ENCODE assay signal across 9 cellular contexts in the genomic region with DNA sequence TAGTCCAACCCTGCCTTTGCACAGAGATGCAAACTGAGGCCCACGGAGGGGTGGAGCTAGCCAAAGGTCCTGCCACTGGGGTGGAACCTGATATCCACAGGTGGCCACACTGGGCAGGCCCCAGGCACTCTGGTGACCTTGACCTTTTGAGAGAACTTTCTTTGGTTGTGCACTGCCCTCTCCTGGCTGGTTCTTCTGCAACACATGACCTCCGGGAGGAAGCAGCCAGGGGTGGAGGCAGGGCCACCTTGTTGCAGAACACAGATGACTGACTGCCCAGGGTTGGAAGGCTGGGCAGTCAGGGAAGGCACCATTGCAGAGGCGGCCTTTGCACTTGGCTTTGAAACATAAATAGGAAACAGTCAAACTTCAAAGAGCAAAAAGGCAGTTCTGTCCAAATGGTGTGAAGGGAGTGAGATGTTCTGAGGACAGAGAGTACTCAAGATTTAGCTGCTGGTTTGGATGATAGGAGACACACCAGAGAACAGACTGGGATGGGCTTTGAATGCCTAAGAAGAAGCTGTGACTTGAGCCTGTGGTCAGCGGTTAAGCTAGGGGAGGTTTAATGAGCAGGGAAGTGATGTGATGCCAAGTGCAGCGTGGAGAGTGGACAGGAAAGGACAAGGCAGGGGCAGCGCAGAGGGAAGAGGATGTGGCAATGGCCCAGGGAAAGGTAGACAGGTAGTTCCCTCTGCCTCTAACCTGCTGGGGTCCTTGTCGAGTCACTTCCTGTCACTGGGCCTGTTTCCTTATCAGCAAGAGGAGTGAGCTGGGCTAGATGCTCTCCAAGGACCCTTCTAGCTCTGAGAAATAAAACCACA. TPM values are rescaled to one million over a fixed set of nuclear protein-coding genes. Genes with fewer than 3 reads are reported as not detected.
DNase-seq lines count a peak whose midpoint lies in the region; ATAC-seq, FAIRE-seq and TF ChIP-seq lines count a peak whose summit lies in the region.
"Had no signal": no experiment of that assay in that cellular context is flagged by ENCODE, and none has a peak within 500 bp of the region (broad histone marks: within the 10 kb centered on the region; RNA-seq: fewer than 3 reads in every experiment).

No MANE protein-coding gene starts in this region.

- TF ChIP-seq CTCF in glutamatergic neuron (IDR thresholded peaks at IDR 0.05; ENCODE audit: partially characterized antibody, unreplicated experiment) (peak; percentile 60), pancreas (IDR thresholded peaks at IDR 0.05) (peak in 2 of 4 donors; percentile 11 to 27)

- H3K4me3 ChIP-seq in pancreas: no peak overlapping the region

- H3K4me1 Mint-ChIP-seq in activated naive CD4-positive, alpha-beta T cell treated with anti-CD3 and anti-CD28 coated beads, Interleukin-2, amount 50 U/mL, for 24 hours: peaks cover 14% of the 10 kb centered on the region
- H3K4me1 Mint-ChIP-seq in glutamatergic neuron (ENCODE audit: low read depth, unreplicated experiment): peaks cover 5% of the 10 kb centered on the region

- FAIRE-seq in pancreas (lab: Jason Lieb, UNC): no peak
- FAIRE-seq: colon had no signal

- no peaks in the 10 kb centered on the region for H3K27me3 ChIP-seq in pancreas

- H3K36me3 ChIP-seq in pancreas: no peaks in the 10 kb centered on the region

- no peaks in the 10 kb centered on the region for H3K4me1 ChIP-seq in pancreas

- peak overlapping the region; percentile 91 for H3K27ac Mint-ChIP-seq in activated naive CD4-positive, alpha-beta T cell treated with anti-CD3 and anti-CD28 coated beads, Interleukin-2, amount 50 U/mL, for 24 hours
- H3K27ac Mint-ChIP-seq in glutamatergic neuron (ENCODE audit: unreplicated experiment): no peak overlapping the region

- ATAC-seq in GM19372 (IDR thresholded peaks at IDR 0.05; ENCODE audit: low read depth, unreplicated experiment) (peak; percentile 94), HG03432 (IDR thresholded peaks at IDR 0.05; ENCODE audit: unreplicated experiment) (peak; percentile 92), pancreas (peak; percentile 61 to 96 (median 94))

- no peaks in the 10 kb centered on the region for H3K9me3 Mint-ChIP-seq in activated naive CD4-positive, alpha-beta T cell treated with anti-CD3 and anti-CD28 coated beads, Interleukin-2, amount 50 U/mL, for 24 hours
- peaks cover 2% of the 10 kb centered on the region for H3K9me3 Mint-ChIP-seq in glutamatergic neuron (ENCODE audit: unreplicated experiment)

- no peaks in the 10 kb centered on the region for H3K9me3 ChIP-seq in pancreas

- 52 to 54% methylated on average over 7 of the region's 7 CpGs for WGBS in pancreas, 2 donors

- H3K27me3 Mint-ChIP-seq in activated naive CD4-positive, alpha-beta T cell treated with anti-CD3 and anti-CD28 coated beads, Interleukin-2, amount 50 U/mL, for 24 hours: no peaks in the 10 kb centered on the region
- H3K27me3 Mint-ChIP-seq in glutamatergic neuron (ENCODE audit: unreplicated experiment): peaks cover 3% of the 10 kb centered on the region

- H3K4me3 Mint-ChIP-seq in activated naive CD4-positive, alpha-beta T cell treated with anti-CD3 and anti-CD28 coated beads, Interleukin-2, amount 50 U/mL, for 24 hours: no peak overlapping the region
- no peak overlapping the region for H3K4me3 Mint-ChIP-seq in glutamatergic neuron (ENCODE audit: unreplicated experiment)

- in situ Hi-C loops in Caki2 (cut with HindIII; ENCODE audit: low pct_unique_long_range_greater_than_20kb, low sequenced_read_pairs): no loop called here

- H3K36me3 Mint-ChIP-seq in activated naive CD4-positive, alpha-beta T cell treated with anti-CD3 and anti-CD28 coated beads, Interleukin-2, amount 50 U/mL, for 24 hours: no peaks in the 10 kb centered on the region
- no peaks in the 10 kb centered on the region for H3K36me3 Mint-ChIP-seq in glutamatergic neuron (ENCODE audit: unreplicated experiment)

- DNase-seq in Caki2 (ENCODE audit: low read depth) (peak; percentile 68), RKO (ENCODE audit: low spot score) (peak; percentile 72), glutamatergic neuron (peak; percentile 73), pancreas (peak in 4 of 6 donors; percentile 54 to 70 (median 58)), DMS153 treated with DMSO at 0.1 percent for 48 hours (lab: John Stamatoyannopoulos, UW; ENCODE audit: unreplicated experiment) (no peak)

- intact Hi-C loops in pancreas (cut with DNase I): no loop called here

- H3K27ac ChIP-seq in pancreas: no peak overlapping the region

RNA-seq across cellular contexts. Expression of gene TCOF1, which starts 6.8 kb away (rescaled TPM):
- total RNA-seq in Caki2 (2014; rRNA removed; shearing (Covaris generic); ENCODE audit: low replicate concordance): 46.0 and 53.1 TPM in 2 replicates
- 39.7 TPM for total RNA-seq in glutamatergic neuron (ENCODE audit: unreplicated experiment)
- 10 to 100 TPM in 5 of 6 donors, 1 to 10 TPM in 1; 8.7 to 19.5 (median 12.8) TPM for total RNA-seq in pancreas
- polyA plus RNA-seq in pancreas: 10 to 100 TPM; 15.8 to 19.9 TPM

RNA-seq across cellular contexts. Expression of gene ARSI, which starts 48.0 kb away (rescaled TPM):
- total RNA-seq in Caki2 (2014; rRNA removed; shearing (Covaris generic); ENCODE audit: low replicate concordance): not detected in 2 replicates
- total RNA-seq in glutamatergic neuron (ENCODE audit: unreplicated experiment) (not detected), pancreas (under 1 TPM in 5 of 6 donors, not detected in 1; 0.14 to 0.87 (median 0.24) TPM)
- not detected for polyA plus RNA-seq in pancreas
